ENCODE assay signal across 9 cellular contexts in genomic region chr16:84751947-84752346, GRCh38. TPM values are rescaled to one million over a fixed set of nuclear protein-coding genes. Genes with fewer than 3 reads are reported as not detected.
A peak's percentile ranks its signal among the peaks of the same experiment; 100 is the strongest.
DNase-seq lines count a peak whose midpoint lies in the region; ATAC-seq and TF ChIP-seq lines count a peak whose summit lies in the region.
"Had no signal": no experiment of that assay in that cellular context is flagged by ENCODE, and none has a peak within 500 bp of the region (broad histone marks: within the 10 kb centered on the region; RNA-seq: fewer than 3 reads in every experiment).

No MANE protein-coding gene starts in this region.

- peaks cover 52% of the 10 kb centered on the region for H3K4me1 Mint-ChIP-seq in activated CD4-positive, alpha-beta T cell treated with anti-CD3 and anti-CD28 coated beads, Interleukin-2, amount 10 ng/mL, durations not matched to agents 24 days and 14 days
- H3K4me1 Mint-ChIP-seq in activated T-helper 17 cell treated with anti-CD3 and anti-CD28 coated beads, Interleukin-2, amount 50 U/mL, for 72 hours, result peaks cover 51% of the 10 kb centered on the region

- H3K27ac ChIP-seq in spleen (peak overlapping the region in 7 of 8 donors; percentile 39 to 80 (median 63)), adrenal gland (peak overlapping the region in 1 of 5 donors; percentile 4)

- TF ChIP-seq POLR2A in spleen (IDR thresholded peaks at IDR 0.05) (no peak), adrenal gland (IDR thresholded peaks at IDR 0.05) (no peak)

- H3K27ac Mint-ChIP-seq in activated CD4-positive, alpha-beta T cell treated with anti-CD3 and anti-CD28 coated beads, Interleukin-2, amount 10 ng/mL, durations not matched to agents 24 days and 14 days, result peak overlapping the region; percentile 10
- peak overlapping the region; percentile 75 for H3K27ac Mint-ChIP-seq in activated T-helper 17 cell treated with anti-CD3 and anti-CD28 coated beads, Interleukin-2, amount 50 U/mL, for 72 hours

- H3K9me3 Mint-ChIP-seq in activated CD4-positive, alpha-beta T cell treated with anti-CD3 and anti-CD28 coated beads, Interleukin-2, amount 10 ng/mL, durations not matched to agents 24 days and 14 days, result no peaks in the 10 kb centered on the region
- H3K9me3 Mint-ChIP-seq in activated T-helper 17 cell treated with anti-CD3 and anti-CD28 coated beads, Interleukin-2, amount 50 U/mL, for 72 hours, result no peaks in the 10 kb centered on the region

- H3K27me3 Mint-ChIP-seq in activated CD4-positive, alpha-beta T cell treated with anti-CD3 and anti-CD28 coated beads, Interleukin-2, amount 10 ng/mL, durations not matched to agents 24 days and 14 days, result no peaks in the 10 kb centered on the region
- no peaks in the 10 kb centered on the region for H3K27me3 Mint-ChIP-seq in activated T-helper 17 cell treated with anti-CD3 and anti-CD28 coated beads, Interleukin-2, amount 50 U/mL, for 72 hours

- no peak for TF ChIP-seq CTCF in spleen (IDR thresholded peaks at IDR 0.05 in 8 of 11, conservative IDR thresholded peaks at IDR 0.05 in 3 of 11)
- TF ChIP-seq CTCF in adrenal gland (IDR thresholded peaks at IDR 0.05), result no peak

- H3K36me3 ChIP-seq in spleen, result peaks cover 0 to 12% (median 1%) of the 10 kb centered on the region in 6 donors
- no peaks in the 10 kb centered on the region for H3K36me3 ChIP-seq in adrenal gland (replicated peaks in 1 of 2)

- no peak overlapping the region for H3K4me3 Mint-ChIP-seq in activated CD4-positive, alpha-beta T cell treated with anti-CD3 and anti-CD28 coated beads, Interleukin-2, amount 10 ng/mL, durations not matched to agents 24 days and 14 days
- peak overlapping the region; percentile 77 for H3K4me3 Mint-ChIP-seq in activated T-helper 17 cell treated with anti-CD3 and anti-CD28 coated beads, Interleukin-2, amount 50 U/mL, for 72 hours

- H3K4me1 ChIP-seq in spleen, result peaks cover 39 to 74% (median 54%) of the 10 kb centered on the region in 6 donors
- peaks cover 14 to 40% of the 10 kb centered on the region in 2 donors for H3K4me1 ChIP-seq in adrenal gland (replicated peaks in 1 of 2)

- H3K27me3 ChIP-seq in spleen (replicated peaks in 1 of 7) (no peaks in the 10 kb centered on the region), adrenal gland (no peaks in the 10 kb centered on the region)
- H3K27me3 ChIP-seq: body of pancreas had no signal

- no peak for DNase-seq in activated CD4-positive, alpha-beta T cell treated with anti-CD3 and anti-CD28 coated beads, Interleukin-2, amount 10 ng/mL, durations not matched to agents 24 days and 14 days
- DNase-seq in activated CD4-positive, alpha-beta T cell treated with anti-CD3 and anti-CD28 coated beads for 1 hour, result no peak
- DNase-seq in spleen (no peak), amygdala (lab: John Stamatoyannopoulos, UW) (no peak), adrenal gland (no peak), NCI-H2227 treated with DMSO at 0.1 percent for 48 hours (lab: John Stamatoyannopoulos, UW) (no peak)

- peaks cover 28% of the 10 kb centered on the region for H3K36me3 Mint-ChIP-seq in activated CD4-positive, alpha-beta T cell treated with anti-CD3 and anti-CD28 coated beads, Interleukin-2, amount 10 ng/mL, durations not matched to agents 24 days and 14 days (ENCODE audit: low read depth)
- H3K36me3 Mint-ChIP-seq in activated T-helper 17 cell treated with anti-CD3 and anti-CD28 coated beads, Interleukin-2, amount 50 U/mL, for 72 hours (ENCODE audit: low read depth), result peaks cover 64% of the 10 kb centered on the region

- ATAC-seq in HG02973 (IDR thresholded peaks at IDR 0.05; ENCODE audit: unreplicated experiment), result peak; percentile 53
- peak; percentile 85 for ATAC-seq in activated T-helper 17 cell treated with anti-CD3 and anti-CD28 coated beads, Interleukin-2, amount 50 U/mL, for 72 hours (replicated peaks)
- ATAC-seq: body of pancreas had no signal

- H3K9me3 ChIP-seq in spleen (no peaks in the 10 kb centered on the region), adrenal gland (replicated peaks in 1 of 3) (no peaks in the 10 kb centered on the region)
- H3K9me3 ChIP-seq: body of pancreas had no signal

- H3K4me3 ChIP-seq in spleen (no peak overlapping the region), adrenal gland (no peak overlapping the region)
- H3K4me3 ChIP-seq: body of pancreas had no signal

- intact Hi-C loops in activated CD4-positive, alpha-beta T cell treated with anti-CD3 and anti-CD28 coated beads, Interleukin-2, amount 10 ng/mL, durations not matched to agents 24 days and 14 days (cut with micrococcal nuclease), result loop anchor here (2.0 to 10.0 kb wide), 3 partner anchors 13 to 333 kb away; no protein-coding TSS in a partner anchor
- intact Hi-C loops in spleen (cut with DNase I; ENCODE audit: low total_unique reads) (loop anchor here (5.0 kb wide), 1 partner anchor 220 kb away; no protein-coding TSS in a partner anchor), adrenal gland (cut with DNase I) (loop anchor here (10.0 kb wide), 2 partner anchors 173 to 203 kb away; no protein-coding TSS in a partner anchor)

RNA-seq across cellular contexts. Expression of gene USP10, which starts 52.1 kb away (rescaled TPM):
- total RNA-seq in activated CD4-positive, alpha-beta T cell treated with anti-CD3 and anti-CD28 coated beads, Interleukin-2, amount 10 ng/mL, durations not matched to agents 24 days and 14 days, result 148 and 177 TPM in 2 replicates
- 100 to 1,000 TPM in 1 of 2 donors, 10 to 100 TPM in 1; 93.4 to 127 TPM for total RNA-seq in activated T-helper 17 cell treated with anti-CD3 and anti-CD28 coated beads, Interleukin-2, amount 50 U/mL, for 72 hours
- total RNA-seq in spleen (100 to 1,000 TPM in 1 of 7 donors, 10 to 100 TPM in 6; 76.7 to 105 (median 87.7) TPM), adrenal gland (100 to 1,000 TPM in 1 of 8 donors, 10 to 100 TPM in 7; 38.5 to 110 (median 65.0) TPM)
- polyA plus RNA-seq in spleen (10 to 100 TPM; 28.1 to 36.5 (median 36.3) TPM), adrenal gland (100 to 1,000 TPM in 1 of 3 donors, 10 to 100 TPM in 2; 16.2 to 154 (median 18.2) TPM)
